11 cellular contexts compared by ENCODE assay signal in genomic region chr5:160315968-160316367, GRCh38. TPM values are rescaled to one million over a fixed set of nuclear protein-coding genes. Genes with fewer than 3 reads are reported as not detected.
DNase-seq lines count a peak whose midpoint lies in the region; ATAC-seq, FAIRE-seq and TF ChIP-seq lines count a peak whose summit lies in the region.
"Had no signal": no experiment of that assay in that cellular context is flagged by ENCODE, and none has a peak within 500 bp of the region (broad histone marks: within the 10 kb centered on the region; RNA-seq: fewer than 3 reads in every experiment).

No MANE protein-coding gene starts in this region.

- no peaks in the 10 kb centered on the region for H3K9me3 ChIP-seq in small intestine (ENCODE audit: control insufficient read depth, low read depth)
- H3K9me3 ChIP-seq: upper lobe of left lung had no signal

- H3K36me3 Mint-ChIP-seq in activated naive CD8-positive, alpha-beta T cell treated with anti-CD3 and anti-CD28 coated beads, Interleukin-2, amount 50 U/mL, for 24 hours (ENCODE audit: low read depth), result no peaks in the 10 kb centered on the region

- H3K9me3 Mint-ChIP-seq in activated naive CD8-positive, alpha-beta T cell treated with anti-CD3 and anti-CD28 coated beads, Interleukin-2, amount 50 U/mL, for 24 hours, result no peaks in the 10 kb centered on the region
- H3K9me3 Mint-ChIP-seq: central memory CD8-positive, alpha-beta T cell had no signal

- peaks cover 11% of the 10 kb centered on the region for H3K4me1 Mint-ChIP-seq in activated naive CD8-positive, alpha-beta T cell treated with anti-CD3 and anti-CD28 coated beads, Interleukin-2, amount 50 U/mL, for 24 hours

- ATAC-seq in activated naive CD8-positive, alpha-beta T cell treated with anti-CD3 and anti-CD28 coated beads, Interleukin-2, amount 50 U/mL, for 24 hours, result no peak
- no peak for ATAC-seq in GM21515 (IDR thresholded peaks at IDR 0.05; ENCODE audit: unreplicated experiment)

- peaks cover 0 to 6% of the 10 kb centered on the region in 2 donors for H3K4me1 ChIP-seq in small intestine (ENCODE audit: control insufficient read depth in 2 of 2, insufficient read depth in 1 of 2, low read depth in 1 of 2, low read length in 1 of 2)

- H3K27ac ChIP-seq in small intestine (ENCODE audit: low read depth in 1 of 2, low read length in 1 of 2), result peak overlapping the region in 1 of 2 donors; percentile 20

- peaks cover 3 to 5% of the 10 kb centered on the region in 2 donors for H3K27me3 ChIP-seq in small intestine (ENCODE audit: control insufficient read depth in 2 of 2, insufficient read depth in 2 of 2, low read length in 2 of 2)

- H3K27me3 Mint-ChIP-seq in activated naive CD8-positive, alpha-beta T cell treated with anti-CD3 and anti-CD28 coated beads, Interleukin-2, amount 50 U/mL, for 24 hours, result peaks cover 46% of the 10 kb centered on the region

- 0 to 16% (median 0%) methylated on average over 1 of the region's 1 CpG for WGBS in small intestine, 3 donors

- H3K36me3 ChIP-seq in small intestine (ENCODE audit: control insufficient read depth in 2 of 2, insufficient read depth in 2 of 2, low read length in 2 of 2), result no peaks in the 10 kb centered on the region
- H3K36me3 ChIP-seq: upper lobe of left lung had no signal

- H3K4me3 ChIP-seq in cardiac fibroblast (replicated peaks in 1 of 2; ENCODE audit: low read depth in 2 of 2, low read length in 2 of 2) (no peak overlapping the region), small intestine (ENCODE audit: low read depth in 1 of 2, low read length in 2 of 2) (no peak overlapping the region)
- H3K4me3 ChIP-seq: upper lobe of left lung had no signal

- FAIRE-seq in small intestine (lab: Jason Lieb, UNC), result no peak
- FAIRE-seq: GM19239 had no signal

- no peak for TF ChIP-seq CTCF in cardiac fibroblast (IDR thresholded peaks at IDR 0.05; ENCODE audit: low read depth, low read length)

- H3K27ac Mint-ChIP-seq in activated naive CD8-positive, alpha-beta T cell treated with anti-CD3 and anti-CD28 coated beads, Interleukin-2, amount 50 U/mL, for 24 hours, result no peak overlapping the region

- DNase-seq in NCI-H1436 (lab: John Stamatoyannopoulos, UW), result peak; percentile 19
- DNase-seq in NCI-H1436 treated with DMSO at 0.1 percent for 48 hours (lab: John Stamatoyannopoulos, UW), result no peak
- peak; percentile 40 for DNase-seq in NCI-H2196 (lab: John Stamatoyannopoulos, UW; ENCODE audit: unreplicated experiment)
- peak; percentile 14 to 66 for DNase-seq in cardiac fibroblast (ENCODE audit: low read depth in 2 of 2)
- DNase-seq in small intestine, result peak; percentile 80
- DNase-seq in stimulated activated naive CD4-positive, alpha-beta T cell treated with Interleukin-2 at 50 U/mL for 16 hours (lab: John Stamatoyannopoulos, UW), result no peak
- DNase-seq in activated naive CD8-positive, alpha-beta T cell treated with anti-CD3 and anti-CD28 coated beads, Interleukin-2, amount 50 U/mL, for 24 hours, result no peak

- H3K4me3 Mint-ChIP-seq in activated naive CD8-positive, alpha-beta T cell treated with anti-CD3 and anti-CD28 coated beads, Interleukin-2, amount 50 U/mL, for 24 hours, result no peak overlapping the region
- H3K4me3 Mint-ChIP-seq: central memory CD8-positive, alpha-beta T cell had no signal

RNA-seq across cellular contexts. Expression of gene CCNJL, which starts 3.6 kb away (rescaled TPM):
- polyA plus RNA-seq in small intestine, result 1 to 10 TPM in 1 of 3 donors, under 1 TPM in 2; 0.22 to 2.5 (median 0.54) TPM

RNA-seq across cellular contexts. Expression of gene C1QTNF2, which starts 54.5 kb away (rescaled TPM):
- polyA plus RNA-seq in small intestine, result 1 to 10 TPM in 1 of 3 donors, under 1 TPM in 1, not detected in 1; 0.27 to 1.3 TPM

Comparison
In these comparisons a context has a peak if more than half of its experiments do, and no peak if none do; other contexts are left out.
1. DNase-seq: peak in NCI-H1436 (single experiment), NCI-H2196 (single experiment), cardiac fibroblast (2 of 2) and small intestine (single experiment); none in NCI-H1436 treated with DMSO at 0.1 percent for 48 hours (single experiment), stimulated activated naive CD4-positive, alpha-beta T cell treated with Interleukin-2 at 50 U/mL for 16 hours (single experiment) and activated naive CD8-positive, alpha-beta T cell treated with anti-CD3 and anti-CD28 coated beads, Interleukin-2, amount 50 U/mL, for 24 hours (single experiment).